Comparison of ENCODE assay signal across 1 cellular context in genomic region chr20:25461766-25462165, GRCh38.
TF ChIP-seq lines count a peak whose summit lies in the region.

No MANE protein-coding gene starts in this region.

TF ChIP-seq in SK-N-SH, 30 proteins besides CTCF, POLR2A, EP300 and RAD21:
- TF ChIP-seq ZBTB33 (IDR thresholded peaks at IDR 0.05; ENCODE audit: borderline replicate concordance, low read depth) (no peak), JUND (IDR thresholded peaks at IDR 0.05) (no peak), ELF1 (IDR thresholded peaks at IDR 0.05) (no peak), FOXM1 (IDR thresholded peaks at IDR 0.05; ENCODE audit: low read depth) (no peak), USF2 (IDR thresholded peaks at IDR 0.05; ENCODE audit: borderline replicate concordance, low read depth, low read length) (no peak), EZH2phosphoT487 (IDR thresholded peaks at IDR 0.05; ENCODE audit: borderline replicate concordance, low read depth) (no peak), GATA2 (CRISPR knock-in tag; IDR thresholded peaks at IDR 0.05) (no peak), YY1 (IDR thresholded peaks at IDR 0.05; ENCODE audit: low read depth) (no peak), CHD2 (IDR thresholded peaks at IDR 0.05; ENCODE audit: low read length, partially characterized antibody) (no peak), TAF1 (IDR thresholded peaks at IDR 0.05; ENCODE audit: borderline replicate concordance, low read depth, low read length) (no peak), MEF2A (IDR thresholded peaks at IDR 0.05; ENCODE audit: borderline replicate concordance, low read depth) (no peak), POLR2AphosphoS5 (IDR thresholded peaks at IDR 0.05; ENCODE audit: low read depth, low read length) (no peak)
- TF ChIP-seq, protein P1, sequence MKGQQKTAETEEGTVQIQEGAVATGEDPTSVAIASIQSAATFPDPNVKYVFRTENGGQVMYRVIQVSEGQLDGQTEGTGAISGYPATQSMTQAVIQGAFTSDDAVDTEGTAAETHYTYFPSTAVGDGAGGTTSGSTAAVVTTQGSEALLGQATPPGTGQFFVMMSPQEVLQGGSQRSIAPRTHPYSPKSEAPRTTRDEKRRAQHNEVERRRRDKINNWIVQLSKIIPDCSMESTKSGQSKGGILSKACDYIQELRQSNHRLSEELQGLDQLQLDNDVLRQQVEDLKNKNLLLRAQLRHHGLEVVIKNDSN (IDR thresholded peaks at IDR 0.05; ENCODE audit: borderline replicate concordance, low read depth): no peak
- TF ChIP-seq, protein P2, sequence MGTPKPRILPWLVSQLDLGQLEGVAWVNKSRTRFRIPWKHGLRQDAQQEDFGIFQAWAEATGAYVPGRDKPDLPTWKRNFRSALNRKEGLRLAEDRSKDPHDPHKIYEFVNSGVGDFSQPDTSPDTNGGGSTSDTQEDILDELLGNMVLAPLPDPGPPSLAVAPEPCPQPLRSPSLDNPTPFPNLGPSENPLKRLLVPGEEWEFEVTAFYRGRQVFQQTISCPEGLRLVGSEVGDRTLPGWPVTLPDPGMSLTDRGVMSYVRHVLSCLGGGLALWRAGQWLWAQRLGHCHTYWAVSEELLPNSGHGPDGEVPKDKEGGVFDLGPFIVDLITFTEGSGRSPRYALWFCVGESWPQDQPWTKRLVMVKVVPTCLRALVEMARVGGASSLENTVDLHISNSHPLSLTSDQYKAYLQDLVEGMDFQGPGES (IDR thresholded peaks at IDR 0.05; ENCODE audit: low read depth, low read length): no peak
